ENCODE assay signal across 19 cellular contexts in the genomic region with DNA sequence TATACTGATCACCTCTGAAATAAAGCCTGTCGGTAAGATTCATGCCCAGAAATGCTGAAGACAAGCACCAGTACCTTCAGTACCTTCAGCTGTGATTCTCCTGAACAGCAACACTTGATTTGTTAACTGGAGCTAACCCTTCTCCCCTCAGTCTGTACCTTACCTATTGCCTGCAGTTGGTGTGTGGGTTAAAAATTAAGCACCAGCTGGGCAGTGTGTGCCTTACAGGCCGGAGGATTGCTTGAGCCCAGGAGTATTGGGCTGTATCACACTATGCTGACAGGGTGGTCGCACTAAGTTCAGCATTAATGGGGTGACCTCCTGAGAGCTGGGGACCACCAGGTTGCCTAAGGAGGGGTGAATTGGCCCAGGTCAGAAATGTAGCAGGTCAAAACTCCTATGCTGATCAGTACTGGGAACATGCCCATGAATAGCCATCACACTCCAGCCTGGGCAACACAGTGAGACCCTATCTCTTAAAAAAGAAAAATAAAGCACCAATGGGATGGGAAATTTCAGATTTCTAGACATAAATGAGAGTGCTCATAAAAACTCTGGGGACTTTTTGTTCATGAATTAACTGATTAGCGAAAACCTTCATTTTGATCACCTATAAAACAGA.
DNase-seq lines count a peak whose midpoint lies in the region; ATAC-seq and TF ChIP-seq lines count a peak whose summit lies in the region.
"Had no signal": no experiment of that assay in that cellular context is flagged by ENCODE, and none has a peak within 500 bp of the region (broad histone marks: within the 10 kb centered on the region; RNA-seq: fewer than 3 reads in every experiment).

No MANE protein-coding gene starts in this region.

- peak overlapping the region; percentile 60 for H3K27ac ChIP-seq in cardiac muscle cell
- no peak overlapping the region for H3K27ac ChIP-seq in endodermal cell (ENCODE audit: low read depth, low read length)

- 96 to 100% methylated on average over 2 to 4 of the region's 4 CpGs for WGBS in endodermal cell (ENCODE audit: insufficient coverage in 1 of 2, insufficient read length in 1 of 2), 2 experiments

- H3K4me3 Mint-ChIP-seq in natural killer cell = no peak overlapping the region
- no peak overlapping the region for H3K4me3 Mint-ChIP-seq in endodermal cell
- H3K4me3 Mint-ChIP-seq: CD4-positive, alpha-beta memory T cell had no signal

- H3K4me1 ChIP-seq in cardiac muscle cell (ENCODE audit: low read depth) (no peaks in the 10 kb centered on the region), endodermal cell (ENCODE audit: control insufficient read depth, insufficient read depth, low read length) (peaks cover 6% of the 10 kb centered on the region)
- H3K4me1 ChIP-seq: BE2C had no signal

- H3K4me1 Mint-ChIP-seq in natural killer cell = peaks cover 58 to 61% of the 10 kb centered on the region in 2 donors
- peaks cover 14% of the 10 kb centered on the region for H3K4me1 Mint-ChIP-seq in endodermal cell

- H3K27me3 Mint-ChIP-seq in natural killer cell (ENCODE audit: low read depth in 2 of 2) = no peaks in the 10 kb centered on the region
- H3K27me3 Mint-ChIP-seq in endodermal cell (ENCODE audit: insufficient read depth) = no peaks in the 10 kb centered on the region
- H3K27me3 Mint-ChIP-seq: CD4-positive, alpha-beta memory T cell had no signal

- H3K36me3 ChIP-seq in cardiac muscle cell (no peaks in the 10 kb centered on the region), endodermal cell (ENCODE audit: control insufficient read depth, insufficient read depth, low read length) (peaks cover 75% of the 10 kb centered on the region)
- H3K36me3 ChIP-seq: BE2C had no signal

- no peak for TF ChIP-seq CTCF in cardiac muscle cell (IDR thresholded peaks at IDR 0.05; ENCODE audit: low read depth, low read length)
- TF ChIP-seq CTCF in natural killer cell (IDR thresholded peaks at IDR 0.05) = no peak
- TF ChIP-seq CTCF in endodermal cell (conservative IDR thresholded peaks at IDR 0.05) = no peak

- H3K9ac ChIP-seq in endodermal cell (ENCODE audit: extremely low read depth, low read length, poor library complexity, severe bottlenecking) = no peak overlapping the region

- ATAC-seq in left colon (peak; percentile 30), natural killer cell (no peak)
- ATAC-seq: HCT116 had no signal

- H3K9me3 Mint-ChIP-seq in natural killer cell = peaks cover 0 to 2% of the 10 kb centered on the region in 2 donors
- peaks cover 29% of the 10 kb centered on the region for H3K9me3 Mint-ChIP-seq in endodermal cell

- H3K4me3 ChIP-seq in cardiac muscle cell (no peak overlapping the region), endodermal cell (ENCODE audit: low read length) (no peak overlapping the region)

- no peaks in the 10 kb centered on the region for H3K27me3 ChIP-seq in cardiac muscle cell
- no peaks in the 10 kb centered on the region for H3K27me3 ChIP-seq in endodermal cell (ENCODE audit: control insufficient read depth, insufficient read depth, low read length, poor library complexity, severe bottlenecking)
- H3K27me3 ChIP-seq: BE2C had no signal

- DNase-seq in cardiac muscle cell (ENCODE audit: low read depth in 1 of 2, low spot score in 1 of 2) = no peak
- no peak for DNase-seq in cardiac septum (ENCODE audit: low spot score)
- no peak for DNase-seq in left colon
- no peak for DNase-seq in natural killer cell
- no peak for DNase-seq in endodermal cell
- no peak for DNase-seq in activated CD4-positive, alpha-beta T cell treated with anti-CD3 and anti-CD28 coated beads, Interleukin-2, amount 50 U/mL, for 4 hours
- DNase-seq in AML-193 (lab: John Stamatoyannopoulos, UW) = no peak
- DNase-seq in NCI-H146 (lab: John Stamatoyannopoulos, UW) = no peak
- DNase-seq: 8988T; BE2C; CD4-positive, alpha-beta memory T cell; GOT3; NCI-H1092 treated with DMSO at 0.1 percent for 48 hours; NCI-H2081; NCI-H2171 treated with DMSO at 0.1 percent for 48 hours; NCI-H446; NCI-H69; Right ventricle myocardium superior had no signal

- H3K27ac Mint-ChIP-seq in natural killer cell (peak overlapping the region; percentile 63 to 66), endodermal cell (no peak overlapping the region)

- peaks cover 11% of the 10 kb centered on the region for H3K36me3 Mint-ChIP-seq in natural killer cell
- peaks cover 56% of the 10 kb centered on the region for H3K36me3 Mint-ChIP-seq in endodermal cell (ENCODE audit: low read depth)

- intact Hi-C loops in cardiac septum (cut with DNase I) (no loop called here), left colon (cut with DNase I, micrococcal nuclease) (no loop called here), natural killer cell (cut with micrococcal nuclease) (no loop called here)

- H3K9me3 ChIP-seq in cardiac muscle cell (ENCODE audit: low read depth) (no peaks in the 10 kb centered on the region), endodermal cell (ENCODE audit: control insufficient read depth, low read length) (peaks cover 30% of the 10 kb centered on the region)
- H3K9me3 ChIP-seq: BE2C had no signal
